In genomic region chr2:222213084-222213483, GRCh38 we compare ENCODE assay signal across 31 cellular contexts.
"Had no signal": no experiment of that assay in that cellular context is flagged by ENCODE, and none has a peak within 500 bp of the region (broad histone marks: within the 10 kb centered on the region; RNA-seq: fewer than 3 reads in every experiment).

No MANE protein-coding gene starts in this region.

- H3K9me3 ChIP-seq: SJCRH30 had no signal

- H3K27ac ChIP-seq: KMS-11, PC-9, RWPE1, SJCRH30 had no signal

- H3K27me3 ChIP-seq: SJCRH30 had no signal

- H3K4me3 ChIP-seq: PC-9, SJCRH30 had no signal

- H3K9ac ChIP-seq: KMS-11 had no signal

- H3K4me2 ChIP-seq: KMS-11, PC-9 had no signal

- H2AFZ ChIP-seq: PC-9 had no signal

- ATAC-seq: Panc1, Right ventricle myocardium inferior, SK-N-SH treated with all-trans-retinoic acid at 6 μM for 48 hours had no signal

- DNase-seq: Karpas-422, KBM-7, MM.1S, MV-4-11, NCI-H1092, NCI-H1105, NCI-H1417 treated with DMSO at 0.1 percent for 48 hours, NCI-H1436 treated with DMSO at 0.1 percent for 48 hours, NCI-H1694 treated with DMSO at 0.1 percent for 48 hours, NCI-H1930, NCI-H2029 treated with DMSO at 0.1 percent for 48 hours, NCI-H2081 treated with DMSO at 0.1 percent for 48 hours, NCI-H2107, NCI-H2171, NCI-H226, NCI-H446 treated with DMSO at 0.1 percent for 48 hours, NCI-H510A, NCI-H524, NCI-H526, NCI-H69, NCI-H748 treated with DMSO at 0.1 percent for 48 hours, NCI-H82, PC-9, SHP77, SIG-M5 had no signal
